28 cellular contexts compared by ENCODE assay signal in genomic region chr20:3702992-3703391, GRCh38. TPM values are rescaled to one million over a fixed set of nuclear protein-coding genes. Genes with fewer than 3 reads are reported as not detected.
DNase-seq lines count a peak whose midpoint lies in the region; ATAC-seq, FAIRE-seq and TF ChIP-seq lines count a peak whose summit lies in the region.
"Had no signal": no experiment of that assay in that cellular context is flagged by ENCODE, and none has a peak within 500 bp of the region (broad histone marks: within the 10 kb centered on the region; RNA-seq: fewer than 3 reads in every experiment).

No MANE protein-coding gene starts in this region.

- intact Hi-C loops in kidney (cut with DNase I) (no loop called here), testis (cut with DNase I; ENCODE audit: low total_unique reads) (no loop called here)

- no peak overlapping the region for H3K4me2 ChIP-seq in SK-N-SH
- no peak overlapping the region for H3K4me2 ChIP-seq in osteoblast (ENCODE audit: insufficient read depth, low read length)
- H3K4me2 ChIP-seq: A549; BLaER1 treated with 17β-estradiol and CSF1 and Interleukin-3, amounts not matched to agents 10 nM and 100 nM; GM23338 had no signal

- ATAC-seq in SK-N-SH treated with all-trans-retinoic acid at 6 μM for 48 hours: no peak
- ATAC-seq: A549, GM23338, HCT116 had no signal

- no peak for TF ChIP-seq EP300 in SK-N-SH (IDR thresholded peaks at IDR 0.05; ENCODE audit: borderline replicate concordance in 1 of 2, low read depth in 1 of 2, low read length in 1 of 2)

- CTCF ChIA-PET in SK-N-SH (lab: Yijun Ruan, JAX): interaction anchor here (1.6 to 5.8 kb wide), 2 partner anchors 13 to 26 kb away, joined by 9 to 55 read pairs; no protein-coding TSS in a partner anchor

- TF ChIP-seq CTCF in SK-N-SH (IDR thresholded peaks at IDR 0.05) (no peak), kidney (IDR thresholded peaks at IDR 0.05; ENCODE audit: borderline replicate concordance, extremely low read depth, insufficient read depth) (no peak), osteoblast (IDR thresholded peaks at IDR 0.05; ENCODE audit: extremely low read depth, low read depth, low read length) (no peak), testis (IDR thresholded peaks at IDR 0.05) (no peak)

- H3K27ac ChIP-seq in SK-N-SH (ENCODE audit: low read depth in 2 of 2, low read length in 1 of 2): no peak overlapping the region
- no peak overlapping the region for H3K27ac ChIP-seq in kidney (ENCODE audit: low read depth in 2 of 2, low read length in 2 of 2)
- no peak overlapping the region for H3K27ac ChIP-seq in osteoblast (ENCODE audit: low read depth, low read length)
- no peak overlapping the region for H3K27ac ChIP-seq in testis
- H3K27ac ChIP-seq: 22Rv1; A549; BLaER1 treated with 17β-estradiol and CSF1 and Interleukin-3, amounts not matched to agents 10 nM and 100 nM had no signal

- TF ChIP-seq RAD21 in SK-N-SH (IDR thresholded peaks at IDR 0.05; ENCODE audit: low read length): no peak

- no peaks in the 10 kb centered on the region for H3K9me2 ChIP-seq in SK-N-SH

- H3F3A ChIP-seq in SK-N-SH (replicated peaks; ENCODE audit: insufficient read depth): no peaks in the 10 kb centered on the region

- no peak for TF ChIP-seq POLR2A in testis (IDR thresholded peaks at IDR 0.05)

- H3K79me2 ChIP-seq in SK-N-SH (ENCODE audit: insufficient read depth): no peaks in the 10 kb centered on the region
- H3K79me2 ChIP-seq in osteoblast (ENCODE audit: insufficient read depth, low read length): no peaks in the 10 kb centered on the region

- no peak overlapping the region for H3K9ac ChIP-seq in SK-N-SH
- H3K9ac ChIP-seq in kidney (ENCODE audit: low read length in 2 of 2): no peak overlapping the region
- H3K9ac ChIP-seq: BLaER1 treated with 17β-estradiol and CSF1 and Interleukin-3, amounts not matched to agents 10 nM and 100 nM had no signal

- no peak for FAIRE-seq in kidney (lab: Jason Lieb, UNC)
- FAIRE-seq: D721Med, GM12891, GM18507 had no signal

- H2AFZ ChIP-seq in SK-N-SH (ENCODE audit: low read depth) (no peak overlapping the region), osteoblast (ENCODE audit: low read length) (no peak overlapping the region)
- H2AFZ ChIP-seq: GM23338 had no signal

- H3K4me3 ChIP-seq in SK-N-SH (ENCODE audit: low read depth in 2 of 2, low read length in 1 of 2) (no peak overlapping the region), kidney (ENCODE audit: low read length in 2 of 2) (no peak overlapping the region), osteoblast (ENCODE audit: insufficient read depth, low read length) (no peak overlapping the region), testis (no peak overlapping the region)
- H3K4me3 ChIP-seq: A549; BLaER1 treated with 17β-estradiol and CSF1 and Interleukin-3, amounts not matched to agents 10 nM and 100 nM; GM23338 had no signal

- H3K9me3 ChIP-seq in SK-N-SH: no peaks in the 10 kb centered on the region
- no peaks in the 10 kb centered on the region for H3K9me3 ChIP-seq in kidney (ENCODE audit: control insufficient read depth in 1 of 2, low read length in 2 of 2)
- H3K9me3 ChIP-seq in osteoblast (ENCODE audit: low read depth, low read length): no peaks in the 10 kb centered on the region
- no peaks in the 10 kb centered on the region for H3K9me3 ChIP-seq in testis
- H3K9me3 ChIP-seq: A549; BE2C; BLaER1 treated with 17β-estradiol and CSF1 and Interleukin-3, amounts not matched to agents 10 nM and 100 nM had no signal

- WGBS in SK-N-SH (ENCODE audit: low lambda C conversion rate): 75% methylated on average over 8 of the region's 8 CpGs
- WGBS in testis, 2 donors: 86 to 89% methylated on average over 1 to 8 of the region's 8 CpGs

- POLR2A ChIA-PET in SK-N-SH (lab: Yijun Ruan, JAX): no interaction called here

- no peaks in the 10 kb centered on the region for H3K27me3 ChIP-seq in SK-N-SH (ENCODE audit: insufficient read depth)
- H3K27me3 ChIP-seq in osteoblast (ENCODE audit: insufficient read depth, low read length): no peaks in the 10 kb centered on the region
- no peaks in the 10 kb centered on the region for H3K27me3 ChIP-seq in testis
- H3K27me3 ChIP-seq: BE2C; BLaER1 treated with 17β-estradiol and CSF1 and Interleukin-3, amounts not matched to agents 10 nM and 100 nM had no signal

- H3K36me3 ChIP-seq in SK-N-SH (replicated peaks in 1 of 2; ENCODE audit: control insufficient read depth in 1 of 2, insufficient read depth in 2 of 2, low read length in 1 of 2): no peaks in the 10 kb centered on the region
- H3K36me3 ChIP-seq in kidney (ENCODE audit: control insufficient read depth in 1 of 2, insufficient read depth in 2 of 2, low read length in 2 of 2): no peaks in the 10 kb centered on the region
- H3K36me3 ChIP-seq in osteoblast (ENCODE audit: insufficient read depth, low read length): no peaks in the 10 kb centered on the region
- H3K36me3 ChIP-seq in testis (ENCODE audit: low read depth, missing control alignments): no peaks in the 10 kb centered on the region
- H3K36me3 ChIP-seq: BE2C had no signal

- no peaks in the 10 kb centered on the region for H3K4me1 ChIP-seq in SK-N-SH (ENCODE audit: control insufficient read depth in 1 of 2, insufficient read depth in 2 of 2, low read depth in 1 of 2, low read length in 1 of 2)
- no peaks in the 10 kb centered on the region for H3K4me1 ChIP-seq in kidney (ENCODE audit: control insufficient read depth in 1 of 2, insufficient read depth in 1 of 2, low read depth in 1 of 2, low read length in 2 of 2)
- H3K4me1 ChIP-seq in osteoblast (ENCODE audit: insufficient read depth, low read length): no peaks in the 10 kb centered on the region
- no peaks in the 10 kb centered on the region for H3K4me1 ChIP-seq in testis
- H3K4me1 ChIP-seq: A549, BE2C had no signal

- H4K20me1 ChIP-seq in SK-N-SH (ENCODE audit: insufficient read depth) (no peaks in the 10 kb centered on the region), osteoblast (ENCODE audit: insufficient read depth, low read length) (no peaks in the 10 kb centered on the region)

- DNase-seq in SK-N-SH (peak; percentile 12), kidney (peak; percentile 54), osteoblast (ENCODE audit: insufficient read length, low spot score, missing footprints) (peak; percentile 47), DMS53 treated with DMSO at 0.1 percent for 48 hours (lab: John Stamatoyannopoulos, UW; ENCODE audit: unreplicated experiment) (no peak), NOMO-1 treated with dmso at 0.1 percent for 144 hours (lab: John Stamatoyannopoulos, UW; ENCODE audit: unreplicated experiment) (no peak), testis (no peak)
- DNase-seq: ACHN; AML-193; BE2C; CD4-positive, alpha-beta T cell; CD8-positive, alpha-beta memory T cell; DMS 273 treated with DMSO at 0.1 percent for 48 hours; DMS79 treated with DMSO at 0.1 percent for 48 hours; GF-D8 had no signal

TF ChIP-seq in SK-N-SH, 30 proteins besides CTCF, POLR2A, EP300 and RAD21 (continues in another document):
- TF ChIP-seq USF1 (IDR thresholded peaks at IDR 0.05; ENCODE audit: borderline replicate concordance, low read depth) (no peak), GABPA (IDR thresholded peaks at IDR 0.05; ENCODE audit: low read depth) (no peak)

TF ChIP-seq in SK-N-SH treated with all-trans-retinoic acid at 6 μM for 48 hours, 23 proteins besides CTCF, POLR2A, EP300 and RAD21 (continues in another document):
- TF ChIP-seq, protein P1, sequence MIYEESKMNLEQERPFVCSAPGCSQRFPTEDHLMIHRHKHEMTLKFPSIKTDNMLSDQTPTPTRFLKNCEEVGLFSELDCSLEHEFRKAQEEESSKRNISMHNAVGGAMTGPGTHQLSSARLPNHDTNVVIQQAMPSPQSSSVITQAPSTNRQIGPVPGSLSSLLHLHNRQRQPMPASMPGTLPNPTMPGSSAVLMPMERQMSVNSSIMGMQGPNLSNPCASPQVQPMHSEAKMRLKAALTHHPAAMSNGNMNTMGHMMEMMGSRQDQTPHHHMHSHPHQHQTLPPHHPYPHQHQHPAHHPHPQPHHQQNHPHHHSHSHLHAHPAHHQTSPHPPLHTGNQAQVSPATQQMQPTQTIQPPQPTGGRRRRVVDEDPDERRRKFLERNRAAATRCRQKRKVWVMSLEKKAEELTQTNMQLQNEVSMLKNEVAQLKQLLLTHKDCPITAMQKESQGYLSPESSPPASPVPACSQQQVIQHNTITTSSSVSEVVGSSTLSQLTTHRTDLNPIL (CRISPR knock-in tag; IDR thresholded peaks at IDR 0.05; ENCODE audit: low read depth): no peak

RNA-seq across cellular contexts. Expression of gene SIGLEC1, which starts 9.4 kb away (rescaled TPM):
- polyA plus RNA-seq in SK-N-SH (2012; rRNA removed) (not detected in 2 replicates), kidney (ENCODE audit: insufficient read depth, low read depth, low replicate concordance) (2.4 TPM), testis (ENCODE audit: insufficient read depth, low read depth, low replicate concordance) (6.6 TPM)
- polyA plus RNA-seq in SK-N-SH (2012; cell fraction: cytosol; rRNA removed): not detected in 2 replicates
- polyA plus RNA-seq in SK-N-SH (2012; cell fraction: nucleus; rRNA removed): 0.01 TPM in 2 replicates
- total RNA-seq in kidney (20.2 TPM), osteoblast (under 0.01 TPM in 1 of 2 replicates, not detected in the other), testis (1 to 10 TPM; 4.3 to 9.4 TPM)
- total RNA-seq: Daoy, G401, GM23338, H4, H9 had no signal
- polyA plus RNA-seq: CD8-positive, alpha-beta memory T cell; GM23338 had no signal

RNA-seq across cellular contexts. Expression of gene ADAM33, which starts 21.2 kb away (rescaled TPM):
- polyA plus RNA-seq in SK-N-SH (2012; rRNA removed): 4.8 and 5.0 TPM in 2 replicates
- 0.53 and 0.87 TPM in 2 replicates for polyA plus RNA-seq in SK-N-SH (2012; cell fraction: cytosol; rRNA removed)
- polyA plus RNA-seq in SK-N-SH (2012; cell fraction: nucleus; rRNA removed): 33.0 and 43.2 TPM in 2 replicates
- total RNA-seq in kidney: 4.3 TPM
- 4.1 TPM for polyA plus RNA-seq in kidney (ENCODE audit: insufficient read depth, low read depth, low replicate concordance)
- total RNA-seq in osteoblast: 3.5 and 11.2 TPM in 2 replicates
- total RNA-seq in testis: 10 to 100 TPM; 35.4 to 61.1 TPM
- polyA plus RNA-seq in testis (ENCODE audit: insufficient read depth, low read depth, low replicate concordance): 25.5 TPM
- total RNA-seq: CD4-positive, alpha-beta T cell; CD8-positive, alpha-beta memory T cell; Daoy; G401; H4 had no signal
- polyA plus RNA-seq: CD14-positive monocyte; CD8-positive, alpha-beta memory T cell had no signal

RNA-seq across cellular contexts. Expression of gene HSPA12B, which starts 29.5 kb away (rescaled TPM):
- polyA plus RNA-seq in SK-N-SH (2012; rRNA removed) (0.24 and 0.46 TPM in 2 replicates), kidney (ENCODE audit: insufficient read depth, low read depth, low replicate concordance) (8.7 TPM), testis (ENCODE audit: insufficient read depth, low read depth, low replicate concordance) (8.0 TPM)
- polyA plus RNA-seq in SK-N-SH (2012; cell fraction: cytosol; rRNA removed): 0.17 and 0.22 TPM in 2 replicates
- polyA plus RNA-seq in SK-N-SH (2012; cell fraction: nucleus; rRNA removed): 0.44 and 0.52 TPM in 2 replicates
- total RNA-seq in kidney (18.9 TPM), osteoblast (not detected in 2 replicates), testis (10 to 100 TPM; 10.7 to 11.1 TPM)
- total RNA-seq: CD8-positive, alpha-beta memory T cell; G401 had no signal
- polyA plus RNA-seq: CD14-positive monocyte; CD8-positive, alpha-beta memory T cell had no signal

RNA-seq across cellular contexts. Expression of gene GFRA4, which starts 39.8 kb away (rescaled TPM):
- polyA plus RNA-seq in SK-N-SH (2012; rRNA removed): not detected in 2 replicates
- not detected in 2 replicates for polyA plus RNA-seq in SK-N-SH (2012; cell fraction: cytosol; rRNA removed)
- polyA plus RNA-seq in SK-N-SH (2012; cell fraction: nucleus; rRNA removed): not detected in 2 replicates
- total RNA-seq in kidney: not detected
- 0.56 TPM for polyA plus RNA-seq in kidney (ENCODE audit: insufficient read depth, low read depth, low replicate concordance)
- total RNA-seq in osteoblast: not detected in 2 replicates
- under 1 TPM; 0.31 to 0.74 TPM for total RNA-seq in testis
- polyA plus RNA-seq in testis (ENCODE audit: insufficient read depth, low read depth, low replicate concordance): 0.51 TPM
- total RNA-seq: CD4-positive, alpha-beta T cell; CD8-positive, alpha-beta memory T cell; Daoy; G401; GM23338; H4; H9 had no signal
- polyA plus RNA-seq: A549; CD14-positive monocyte; CD8-positive, alpha-beta memory T cell; GM23338 had no signal

Comparison
In these comparisons a context has a peak if more than half of its experiments do, and no peak if none do; other contexts are left out.
1. DNase-seq: peak in SK-N-SH (single experiment), kidney (single experiment) and osteoblast (single experiment); none in DMS53 treated with DMSO at 0.1 percent for 48 hours (single experiment), NOMO-1 treated with dmso at 0.1 percent for 144 hours (single experiment) and testis (single experiment).
2. RNA of gene HSPA12B, which starts 29.5 kb away (total RNA-seq): 18.9 TPM in kidney (single experiment) and 10.7 to 11.1 TPM in testis; not detected in osteoblast; every median in the first group is over 10 times any median in the second.